ENCODE assay signal across 3 cellular contexts in genomic region chr13:102538938-102539337, GRCh38.
TF ChIP-seq lines count a peak whose summit lies in the region.

No MANE protein-coding gene starts in this region.

TF ChIP-seq in SK-N-SH, 30 proteins besides CTCF, POLR2A, EP300 and RAD21 (continued from another document):
- TF ChIP-seq MAX (IDR thresholded peaks at IDR 0.05; ENCODE audit: low read depth) = no peak
- no peak for TF ChIP-seq FOSL2 (IDR thresholded peaks at IDR 0.05; ENCODE audit: borderline replicate concordance, low read depth)
- TF ChIP-seq USF1 (IDR thresholded peaks at IDR 0.05; ENCODE audit: borderline replicate concordance, low read depth) = no peak
- TF ChIP-seq PBX3 (IDR thresholded peaks at IDR 0.05) = no peak
- no peak for TF ChIP-seq JUND (IDR thresholded peaks at IDR 0.05)
- no peak for TF ChIP-seq RXRA (IDR thresholded peaks at IDR 0.05; ENCODE audit: borderline replicate concordance, low read depth)

TF ChIP-seq in HEK293, 187 proteins besides CTCF, POLR2A, EP300 and RAD21 (continued from another document):
- peak; percentile 73 for TF ChIP-seq ZNF146 (tag by site-specific recombination; IDR thresholded peaks at IDR 0.05)
- no peak for TF ChIP-seq ELK4 (IDR thresholded peaks at IDR 0.05; ENCODE audit: borderline replicate concordance, low read depth, low read length)
- TF ChIP-seq ZNF394 (tag by site-specific recombination; IDR thresholded peaks at IDR 0.05; ENCODE audit: borderline replicate concordance) = no peak
- TF ChIP-seq ZNF785 (tag by site-specific recombination; IDR thresholded peaks at IDR 0.05) = no peak
- TF ChIP-seq PRDM2 (tag by site-specific recombination; IDR thresholded peaks at IDR 0.05; ENCODE audit: borderline replicate concordance) = no peak
- TF ChIP-seq EGR2 (tag by site-specific recombination; IDR thresholded peaks at IDR 0.05; ENCODE audit: low read depth) = no peak

TF ChIP-seq in K562, 482 proteins besides CTCF, POLR2A, EP300 and RAD21 (continued from another document):
- TF ChIP-seq ZNF778 (CRISPR knock-in tag; IDR thresholded peaks at IDR 0.05) (no peak), ZNF146 (CRISPR knock-in tag; IDR thresholded peaks at IDR 0.05; ENCODE audit: unreplicated experiment) (peak; percentile 35)
